ENCODE assay signal across 8 cellular contexts in the genomic region with DNA sequence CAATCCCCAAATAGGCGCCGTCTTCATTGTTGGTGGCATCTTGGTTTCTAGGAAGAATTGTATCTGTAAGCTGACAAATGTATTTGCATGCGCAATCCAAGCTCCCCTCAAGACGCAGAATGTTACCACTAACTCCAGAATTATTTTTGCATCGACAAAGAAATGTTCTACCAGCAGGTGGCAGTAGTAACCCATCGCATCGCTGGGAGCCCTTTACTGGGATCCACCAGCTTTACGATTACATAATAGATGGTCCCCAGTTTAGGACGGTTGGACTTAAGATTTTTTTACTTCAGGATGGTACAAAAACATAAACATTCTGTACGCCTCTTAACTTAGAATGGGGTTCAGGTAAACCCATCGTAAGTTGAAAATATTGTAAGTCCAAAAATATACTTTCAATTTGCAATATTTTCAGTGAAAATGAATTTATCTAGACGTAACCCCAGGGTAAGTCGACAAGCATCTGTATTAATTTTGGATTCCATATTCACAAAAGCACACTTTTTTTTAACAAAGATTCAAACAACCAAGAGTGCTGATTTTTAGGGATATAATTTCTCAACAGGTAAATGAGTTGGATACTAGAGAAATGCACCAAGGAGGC.
DNase-seq lines count a peak whose midpoint lies in the region; ATAC-seq and TF ChIP-seq lines count a peak whose summit lies in the region.

No MANE protein-coding gene starts in this region.

- DNase-seq in CD4-positive, CD25-positive, alpha-beta regulatory T cell: peak in 1 of 3 donors; percentile 42
- peak; percentile 35 for DNase-seq in GM19238 (ENCODE audit: insufficient read length, low spot score)
- DNase-seq in NCI-H1105 (lab: John Stamatoyannopoulos, UW): peak; percentile 48
- peak; percentile 3 for DNase-seq in T follicular helper cell (ENCODE audit: low read depth)
- peak; percentile 59 for DNase-seq in dermis blood vessel endothelial cell
- no peak for DNase-seq in lower lobe of right lung
- DNase-seq in stimulated activated naive CD8-positive, alpha-beta T cell treated with anti-CD3 and anti-CD28 coated beads, Interleukin-15, amount 100 ng/mL, for 72 hours: peak; percentile 34 to 42

- no peaks in the 10 kb centered on the region for H3K36me3 Mint-ChIP-seq in CD4-positive, CD25-positive, alpha-beta regulatory T cell

- no peak overlapping the region for H3K4me3 Mint-ChIP-seq in CD4-positive, CD25-positive, alpha-beta regulatory T cell
- H3K4me3 Mint-ChIP-seq in stimulated activated naive CD8-positive, alpha-beta T cell treated with anti-CD3 and anti-CD28 coated beads, Interleukin-15, amount 100 ng/mL, for 72 hours: no peak overlapping the region

- intact Hi-C loops in lower lobe of right lung (cut with DNase I): no loop called here

- no peak for ATAC-seq in CD4-positive, CD25-positive, alpha-beta regulatory T cell (ENCODE audit: low read depth in 2 of 2)
- ATAC-seq in lower lobe of right lung (peak; percentile 54 to 59), HG03025 (IDR thresholded peaks at IDR 0.05; ENCODE audit: low FRiP score, unreplicated experiment) (no peak)
- ATAC-seq in stimulated activated naive CD8-positive, alpha-beta T cell treated with anti-CD3 and anti-CD28 coated beads, Interleukin-15, amount 100 ng/mL, for 72 hours: no peak

- H3K4me1 Mint-ChIP-seq in CD4-positive, CD25-positive, alpha-beta regulatory T cell: peaks cover 0 to 5% (median 3%) of the 10 kb centered on the region in 4 donors
- no peaks in the 10 kb centered on the region for H3K4me1 Mint-ChIP-seq in stimulated activated naive CD8-positive, alpha-beta T cell treated with anti-CD3 and anti-CD28 coated beads, Interleukin-15, amount 100 ng/mL, for 72 hours

- no peaks in the 10 kb centered on the region for H3K9me3 ChIP-seq in CD4-positive, CD25-positive, alpha-beta regulatory T cell (ENCODE audit: control insufficient read depth in 2 of 2, low read length in 2 of 2)
- no peaks in the 10 kb centered on the region for H3K9me3 ChIP-seq in lower lobe of right lung

- H3K27ac Mint-ChIP-seq in CD4-positive, CD25-positive, alpha-beta regulatory T cell: no peak overlapping the region
- peak overlapping the region in 1 of 2 donors; percentile 29 for H3K27ac Mint-ChIP-seq in stimulated activated naive CD8-positive, alpha-beta T cell treated with anti-CD3 and anti-CD28 coated beads, Interleukin-15, amount 100 ng/mL, for 72 hours

- H3K4me3 ChIP-seq in CD4-positive, CD25-positive, alpha-beta regulatory T cell (ENCODE audit: low read depth, low read length): peak overlapping the region; percentile 30
- H3K4me3 ChIP-seq in lower lobe of right lung: no peak overlapping the region

- peaks cover 7% of the 10 kb centered on the region for H3K27me3 Mint-ChIP-seq in CD4-positive, CD25-positive, alpha-beta regulatory T cell
- H3K27me3 Mint-ChIP-seq in stimulated activated naive CD8-positive, alpha-beta T cell treated with anti-CD3 and anti-CD28 coated beads, Interleukin-15, amount 100 ng/mL, for 72 hours: peaks cover 21% of the 10 kb centered on the region

- H3K9me3 Mint-ChIP-seq in CD4-positive, CD25-positive, alpha-beta regulatory T cell: peaks cover 0 to 7% (median 0%) of the 10 kb centered on the region in 7 donors
- no peaks in the 10 kb centered on the region for H3K9me3 Mint-ChIP-seq in stimulated activated naive CD8-positive, alpha-beta T cell treated with anti-CD3 and anti-CD28 coated beads, Interleukin-15, amount 100 ng/mL, for 72 hours

- TF ChIP-seq CTCF in lower lobe of right lung (IDR thresholded peaks at IDR 0.05): peak; percentile 72

- H3K36me3 ChIP-seq in CD4-positive, CD25-positive, alpha-beta regulatory T cell (ENCODE audit: control insufficient read depth, insufficient read depth, low read length): no peaks in the 10 kb centered on the region
- no peaks in the 10 kb centered on the region for H3K36me3 ChIP-seq in lower lobe of right lung

- H3K27me3 ChIP-seq in CD4-positive, CD25-positive, alpha-beta regulatory T cell (ENCODE audit: control insufficient read depth, insufficient read depth, low read length): no peaks in the 10 kb centered on the region
- peaks cover 5% of the 10 kb centered on the region for H3K27me3 ChIP-seq in lower lobe of right lung (ENCODE audit: low read depth)

- no peak overlapping the region for H3K27ac ChIP-seq in CD4-positive, CD25-positive, alpha-beta regulatory T cell (ENCODE audit: insufficient read depth, low read length, poor library complexity, severe bottlenecking)
- no peak overlapping the region for H3K27ac ChIP-seq in lower lobe of right lung

- H3K4me1 ChIP-seq in CD4-positive, CD25-positive, alpha-beta regulatory T cell (ENCODE audit: control insufficient read depth, insufficient read depth, low read length, poor library complexity, severe bottlenecking): no peaks in the 10 kb centered on the region
- H3K4me1 ChIP-seq in lower lobe of right lung: peaks cover 5% of the 10 kb centered on the region

Comparison
In these comparisons a context has a peak if more than half of its experiments do, and no peak if none do; other contexts are left out.
1. ATAC-seq: peak in lower lobe of right lung (2 of 2); none in CD4-positive, CD25-positive, alpha-beta regulatory T cell (0 of 2), stimulated activated naive CD8-positive, alpha-beta T cell treated with anti-CD3 and anti-CD28 coated beads, Interleukin-15, amount 100 ng/mL, for 72 hours (single experiment) and HG03025 (single experiment).